In genomic region chr18:74963820-74964446, GRCh38 we compare ENCODE assay signal across 8 cellular contexts.
DNase-seq lines count a peak whose midpoint lies in the region; ATAC-seq and TF ChIP-seq lines count a peak whose summit lies in the region.

No MANE protein-coding gene starts in this region.

- no peaks in the 10 kb centered on the region for H3K9me3 ChIP-seq in NT2/D1 (ENCODE audit: insufficient read depth, low read length)
- no peaks in the 10 kb centered on the region for H3K9me3 ChIP-seq in fibroblast of lung (ENCODE audit: control insufficient read depth, insufficient read depth, low read depth, low read length)

- H4K20me1 ChIP-seq in fibroblast of lung (ENCODE audit: control insufficient read depth, extremely low read depth, insufficient read depth, low read length), result no peaks in the 10 kb centered on the region

- TF ChIP-seq CTCF in GM20000 (IDR thresholded peaks at IDR 0.05; ENCODE audit: extremely low read depth, missing control alignments) (peak; percentile 59), fibroblast of lung (conservative IDR thresholded peaks at IDR 0.05 in 1 of 2, IDR thresholded peaks at IDR 0.05 in 1 of 2; ENCODE audit: low read depth in 1 of 2, low read length in 2 of 2) (peak; percentile 41 to 60)

- H2AFZ ChIP-seq in fibroblast of lung (ENCODE audit: low read length), result no peak overlapping the region

- H3K9ac ChIP-seq in NT2/D1 (ENCODE audit: insufficient read length, low read depth) (no peak overlapping the region), fibroblast of lung (ENCODE audit: insufficient read depth, low read length) (no peak overlapping the region)

- peak; percentile 75 for ATAC-seq in HG03565 (IDR thresholded peaks at IDR 0.05; ENCODE audit: unreplicated experiment)

- H3K79me2 ChIP-seq in fibroblast of lung (ENCODE audit: control insufficient read depth, insufficient read depth, low read length), result no peaks in the 10 kb centered on the region

- H3K27me3 ChIP-seq in NT2/D1 (ENCODE audit: insufficient read depth, insufficient read length), result no peaks in the 10 kb centered on the region
- H3K27me3 ChIP-seq in fibroblast of lung (ENCODE audit: control insufficient read depth, insufficient read depth, low read length), result no peaks in the 10 kb centered on the region

- DNase-seq in DMS79 (lab: John Stamatoyannopoulos, UW), result peak; percentile 48
- DNase-seq in GM20000 (ENCODE audit: low spot score), result peak; percentile 25
- DNase-seq in NT2/D1 (ENCODE audit: low read depth, low spot score), result peak; percentile 30
- DNase-seq in fibroblast of lung (ENCODE audit: low read depth in 2 of 2), result peak; percentile 37 to 76
- peak; percentile 1 for DNase-seq in pulmonary artery endothelial cell (ENCODE audit: low read depth, low spot score)
- DNase-seq in NCI-H2029 (lab: John Stamatoyannopoulos, UW), result no peak
- DNase-seq in GF-D8 (lab: John Stamatoyannopoulos, UW), result no peak

- no peak overlapping the region for H3K4me2 ChIP-seq in fibroblast of lung (ENCODE audit: extremely low read depth, insufficient read depth, low read length)

- H3K36me3 ChIP-seq in NT2/D1 (ENCODE audit: insufficient read depth, insufficient read length, low read length) (no peaks in the 10 kb centered on the region), fibroblast of lung (ENCODE audit: control insufficient read depth, insufficient read depth, low read length) (no peaks in the 10 kb centered on the region)

- no peaks in the 10 kb centered on the region for H3K4me1 ChIP-seq in NT2/D1 (ENCODE audit: insufficient read depth, insufficient read length)
- no peaks in the 10 kb centered on the region for H3K4me1 ChIP-seq in fibroblast of lung (ENCODE audit: control insufficient read depth, extremely low read depth, insufficient read depth, low read length)

- no peak overlapping the region for H3K27ac ChIP-seq in fibroblast of lung (ENCODE audit: insufficient read depth, low read length)

- H3K4me3 ChIP-seq in NT2/D1 (ENCODE audit: insufficient read length, low read depth), result no peak overlapping the region
- H3K4me3 ChIP-seq in fibroblast of lung (replicated peaks in 1 of 4; ENCODE audit: control extremely low read depth in 1 of 4, insufficient read depth in 1 of 4, low read depth in 3 of 4, low read length in 4 of 4), result no peak overlapping the region

Comparison
In these comparisons a context has a peak if more than half of its experiments do, and no peak if none do; other contexts are left out.
1. DNase-seq: peak in DMS79 (single experiment), GM20000 (single experiment), NT2/D1 (single experiment), fibroblast of lung (2 of 2) and pulmonary artery endothelial cell (single experiment); none in NCI-H2029 (single experiment) and GF-D8 (single experiment).